In the genomic region with DNA sequence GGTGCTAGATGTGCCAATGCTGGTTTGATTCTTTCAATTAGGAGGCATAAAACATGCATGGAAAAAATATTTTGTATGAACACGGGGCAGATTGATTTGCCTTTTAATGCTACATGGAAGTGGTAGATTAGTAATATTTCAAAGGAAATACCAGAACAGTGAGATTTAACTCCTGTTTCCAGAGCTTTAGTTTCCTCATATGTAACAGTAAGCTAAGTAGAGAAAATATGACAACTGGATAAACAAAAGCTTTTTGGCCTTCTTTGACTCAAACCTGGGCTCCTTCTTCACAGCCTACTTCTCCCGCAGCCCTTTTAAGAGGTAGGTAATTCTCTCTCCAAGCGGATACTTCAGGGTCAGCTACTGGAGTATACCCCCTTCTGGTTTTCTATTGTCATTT, we compare ENCODE assay signal across 15 cellular contexts.
"Had no signal": no experiment of that assay in that cellular context is flagged by ENCODE, and none has a peak within 500 bp of the region (broad histone marks: within the 10 kb centered on the region; RNA-seq: fewer than 3 reads in every experiment).

No MANE protein-coding gene starts in this region.

- H3K36me3 ChIP-seq: esophagus muscularis mucosa, neutrophil, sigmoid colon, spleen had no signal

- H3K27ac ChIP-seq: esophagus muscularis mucosa, neutrophil, sigmoid colon, testis had no signal

- H3K4me1 ChIP-seq: esophagus muscularis mucosa, sigmoid colon, testis had no signal

- H3K27me3 ChIP-seq: esophagus muscularis mucosa, neutrophil, sigmoid colon, spleen, testis had no signal

- ATAC-seq: activated CD8-positive, alpha-beta T cell treated with anti-CD3 and anti-CD28 coated beads, Interleukin-2, amount 10 ng/mL, durations not matched to agents 7 days and 5 days; activated naive CD8-positive, alpha-beta T cell treated with anti-CD3 and anti-CD28 coated beads, Interleukin-2, amount 50 U/mL, for 24 hours; activated T-cell treated with anti-CD3 and anti-CD28 coated beads, Interleukin-2, amount 50 U/mL, for 4 hours; stimulated activated memory B cell treated with anti-CD40 and anti-IgM and Interleukin-4, amounts not matched to agents 10 μg/mL and 1 μg/mL and 100 μg/mL, for 72 hours had no signal

- H3K4me3 ChIP-seq: esophagus muscularis mucosa, sigmoid colon, spleen, testis had no signal

- H3K9me3 ChIP-seq: esophagus muscularis mucosa, neutrophil, sigmoid colon, spleen, testis had no signal

- DNase-seq: activated CD4-positive, alpha-beta T cell treated with anti-CD3 and anti-CD28 coated beads, Interleukin-2, amount 10 ng/mL, durations not matched to agents 7 days and 5 days; activated CD8-positive, alpha-beta T cell treated with anti-CD3 and anti-CD28 coated beads, Interleukin-2, amount 10 ng/mL, durations not matched to agents 7 days and 5 days; activated naive CD4-positive, alpha-beta T cell treated with anti-CD3 and anti-CD28 coated beads, Interleukin-2, amount 10 ng/mL, durations not matched to agents 7 days and 5 days; activated naive CD8-positive, alpha-beta T cell treated with anti-CD3 and anti-CD28 coated beads, Interleukin-2, amount 50 U/mL, for 24 hours; activated T-cell treated with anti-CD3 and anti-CD28 coated beads, Interleukin-2, amount 50 U/mL, for 4 hours; aorta; cortex of kidney; effector CD4-positive, alpha-beta T cell; sigmoid colon; spleen; stimulated activated CD4-positive, alpha-beta T cell treated with anti-CD3 and anti-CD28 coated beads, Interleukin-4, amount 100 ng/mL, for 4 hours; testis had no signal
